Comparison of ENCODE assay signal across 11 cellular contexts in genomic region chr17:59642535-59642934, GRCh38. TPM values are rescaled to one million over a fixed set of nuclear protein-coding genes. Genes with fewer than 3 reads are reported as not detected.
DNase-seq lines count a peak whose midpoint lies in the region; TF ChIP-seq lines count a peak whose summit lies in the region.
"Had no signal": no experiment of that assay in that cellular context is flagged by ENCODE, and none has a peak within 500 bp of the region (broad histone marks: within the 10 kb centered on the region; RNA-seq: fewer than 3 reads in every experiment).

No MANE protein-coding gene starts in this region.

- H3K27me3 ChIP-seq in breast epithelium (no peaks in the 10 kb centered on the region), prostate gland (replicated peaks; ENCODE audit: insufficient read depth) (no peaks in the 10 kb centered on the region), tibial artery (no peaks in the 10 kb centered on the region)

- WGBS in prostate gland, result 45% methylated on average over 1 of the region's 1 CpG

- H3K27ac ChIP-seq in breast epithelium (peak overlapping the region; percentile 26 to 54), prostate gland (peak overlapping the region; percentile 20 to 48), tibial artery (no peak overlapping the region)

- TF ChIP-seq CTCF in breast epithelium (IDR thresholded peaks at IDR 0.05) (no peak), prostate gland (IDR thresholded peaks at IDR 0.05) (no peak), tibial artery (IDR thresholded peaks at IDR 0.05) (no peak)

- DNase-seq in DMS53 (lab: John Stamatoyannopoulos, UW) (peak; percentile 18), DMS53 treated with DMSO at 0.1 percent for 48 hours (lab: John Stamatoyannopoulos, UW; ENCODE audit: unreplicated experiment) (no peak), breast epithelium (ENCODE audit: low spot score in 2 of 2) (no peak), prostate gland (ENCODE audit: low spot score) (no peak), NCI-H82 (lab: John Stamatoyannopoulos, UW) (no peak), tibial artery (no peak)
- no peak for DNase-seq in NK-92 treated with Interleukin-12 subunit alpha and Interleukin-12 subunit beta, amount 100 ng/mL, for 24 hours (lab: John Stamatoyannopoulos, UW)
- DNase-seq: 8988T; effector memory CD4-positive, alpha-beta T cell; NCI-H2029 had no signal

- H3K36me3 Mint-ChIP-seq in IgD-negative memory B cell, result no peaks in the 10 kb centered on the region

- H3K4me1 Mint-ChIP-seq in IgD-negative memory B cell, result peaks cover 39 to 40% (median 40%) of the 10 kb centered on the region in 3 donors

- H3K4me1 ChIP-seq in breast epithelium (peaks cover 3 to 6% of the 10 kb centered on the region in 2 donors), prostate gland (replicated peaks) (peaks cover 4% of the 10 kb centered on the region), tibial artery (peaks cover 0 to 70% (median 26%) of the 10 kb centered on the region in 4 donors)

- H3K27ac Mint-ChIP-seq in IgD-negative memory B cell, result peak overlapping the region; percentile 43 to 72 (median 64)

- H3K4me3 Mint-ChIP-seq in IgD-negative memory B cell, result peak overlapping the region; percentile 30 to 88 (median 76)

- TF ChIP-seq POLR2A in breast epithelium (IDR thresholded peaks at IDR 0.05), result no peak
- no peak for TF ChIP-seq POLR2A in prostate gland (IDR thresholded peaks at IDR 0.05)

- no peaks in the 10 kb centered on the region for H3K27me3 Mint-ChIP-seq in IgD-negative memory B cell

- H3K9me3 Mint-ChIP-seq in IgD-negative memory B cell, result no peaks in the 10 kb centered on the region

- H3K4me3 ChIP-seq in breast epithelium (no peak overlapping the region), prostate gland (no peak overlapping the region), tibial artery (no peak overlapping the region)

- intact Hi-C loops in breast epithelium (cut with DNase I; ENCODE audit: low total_unique reads), result no loop called here
- intact Hi-C loops in prostate gland (cut with DNase I), result no loop called here
- intact Hi-C loops in tibial artery (cut with DNase I; ENCODE audit: low total_unique reads), result no loop called here

- H3K9me3 ChIP-seq in breast epithelium, result no peaks in the 10 kb centered on the region
- H3K9me3 ChIP-seq in prostate gland, result no peaks in the 10 kb centered on the region
- H3K9me3 ChIP-seq in tibial artery, result no peaks in the 10 kb centered on the region

- H3K36me3 ChIP-seq in breast epithelium (peaks cover 5% of the 10 kb centered on the region), prostate gland (no peaks in the 10 kb centered on the region), tibial artery (peaks cover 6 to 25% (median 10%) of the 10 kb centered on the region in 3 donors)

RNA-seq across cellular contexts. Expression of gene CLTC, which starts 22.8 kb away (rescaled TPM):
- polyA plus RNA-seq in IgD-negative memory B cell, result 27.8 TPM
- 100 to 1,000 TPM; 199 to 231 (median 213) TPM for total RNA-seq in breast epithelium
- total RNA-seq in prostate gland, result 100 to 1,000 TPM; 202 to 206 TPM

Comparison
In these comparisons a context has a peak if more than half of its experiments do, and no peak if none do; other contexts are left out.
1. H3K27ac ChIP-seq: peak in breast epithelium (2 of 2) and prostate gland (2 of 2); none in tibial artery (0 of 2).